In genomic region chr19:4142916-4143315, GRCh38 we compare ENCODE assay signal across 5 cellular contexts. TPM values are rescaled to one million over a fixed set of nuclear protein-coding genes. Genes with fewer than 3 reads are reported as not detected.
"Had no signal": no experiment of that assay in that cellular context is flagged by ENCODE, and none has a peak within 500 bp of the region (broad histone marks: within the 10 kb centered on the region; RNA-seq: fewer than 3 reads in every experiment).

No MANE protein-coding gene starts in this region.

RNA-seq across cellular contexts. Expression of gene CREB3L3, which starts 10.5 kb away (rescaled TPM):
- total RNA-seq: PC-3, Right ventricle myocardium inferior, RPMI7951, SJCRH30, SK-MEL-5 had no signal
